Comparison of ENCODE assay signal across 23 cellular contexts in genomic region chr2:217497850-217498377, GRCh38.
A peak's percentile ranks its signal among the peaks of the same experiment; 100 is the strongest.
DNase-seq lines count a peak whose midpoint lies in the region; ATAC-seq, FAIRE-seq and TF ChIP-seq lines count a peak whose summit lies in the region.
"Had no signal": no experiment of that assay in that cellular context is flagged by ENCODE, and none has a peak within 500 bp of the region (broad histone marks: within the 10 kb centered on the region; RNA-seq: fewer than 3 reads in every experiment).

No MANE protein-coding gene starts in this region.

- H3K27me3 Mint-ChIP-seq in nephron progenitor cell (ENCODE audit: low read depth, poor library complexity), result peaks cover 4% of the 10 kb centered on the region
- H3K27me3 Mint-ChIP-seq: CD4-positive, alpha-beta T cell had no signal

- H3K4me3 ChIP-seq in HepG2 (replicated peaks in 1 of 3; ENCODE audit: insufficient read depth in 1 of 3, low read depth in 2 of 3, low read length in 3 of 3) (no peak overlapping the region), right lobe of liver (no peak overlapping the region), SK-N-MC (peak overlapping the region; percentile 48)

- no peaks in the 10 kb centered on the region; a peak in 1 of 5 replicates for H3K27me3 ChIP-seq in HepG2 (ENCODE audit: control insufficient read depth in 1 of 2, insufficient read depth in 2 of 2, low read length in 2 of 2)
- no peaks in the 10 kb centered on the region for H3K27me3 ChIP-seq in right lobe of liver
- H3K27me3 ChIP-seq: BE2C had no signal

- no peak overlapping the region for H3K9ac ChIP-seq in HepG2 (ENCODE audit: insufficient read depth, low read depth, low read length)
- H3K9ac ChIP-seq in SK-N-MC (ENCODE audit: insufficient read length), result peak overlapping the region; percentile 12
- H3K9ac ChIP-seq: KMS-11 had no signal

- TF ChIP-seq CTCF in HepG2 (CRISPR knock-in tag; IDR thresholded peaks at IDR 0.05), result no peak
- no peak for TF ChIP-seq CTCF in right lobe of liver (IDR thresholded peaks at IDR 0.05)
- TF ChIP-seq CTCF in nephron progenitor cell (IDR thresholded peaks at IDR 0.05), result no peak

- no peaks in the 10 kb centered on the region for H4K20me1 ChIP-seq in HepG2 (ENCODE audit: insufficient read depth, low read length)

- no TSS peak for BruUV-seq in HepG2 (replicated peaks; lab: Mats Ljungman, UMichigan)

- TF ChIP-seq RAD21 in HepG2 (CRISPR knock-in tag; IDR thresholded peaks at IDR 0.05), result no peak

- peaks cover 19% of the 10 kb centered on the region for H3K4me1 Mint-ChIP-seq in nephron progenitor cell

- no peaks in the 10 kb centered on the region for H3K79me2 ChIP-seq in HepG2 (ENCODE audit: insufficient read depth, low read length)

- 0% methylated on average over 3 of the region's 3 CpGs for WGBS in HepG2 (ENCODE audit: low lambda C conversion rate)
- WGBS in right lobe of liver (ENCODE audit: insufficient coverage, low coverage, low lambda C conversion rate, missing lambda C conversion rate), result 8% methylated on average over 1 of the region's 3 CpGs

- CTCF ChIA-PET in HepG2 (lab: Yijun Ruan, JAX; ENCODE audit: low intra/inter-chr PET ratio, low total read pairs), result no interaction called here

- H3K36me3 Mint-ChIP-seq in nephron progenitor cell (ENCODE audit: low read depth), result peaks cover 5% of the 10 kb centered on the region

- TF ChIP-seq EP300 in HepG2 (IDR thresholded peaks at IDR 0.05; ENCODE audit: low read depth in 2 of 2, low read length in 2 of 2) (no peak), HepG2 (CRISPR knock-in tag; IDR thresholded peaks at IDR 0.05; ENCODE audit: borderline replicate concordance) (no peak)

- H3K9me3 Mint-ChIP-seq in nephron progenitor cell, result peaks cover 6% of the 10 kb centered on the region
- H3K9me3 Mint-ChIP-seq: CD4-positive, alpha-beta T cell had no signal

- H3K4me2 ChIP-seq in HepG2 (ENCODE audit: low read depth, low read length), result no peak overlapping the region
- H3K4me2 ChIP-seq: KMS-11 had no signal

- H3K9me3 ChIP-seq in HepG2 (ENCODE audit: low read length) (no peaks in the 10 kb centered on the region), right lobe of liver (no peaks in the 10 kb centered on the region), SK-N-MC (ENCODE audit: low read depth, low read length) (no peaks in the 10 kb centered on the region)
- H3K9me3 ChIP-seq: BE2C, Caco-2 had no signal

- FAIRE-seq in HepG2 (lab: Jason Lieb, UNC), result no peak
- FAIRE-seq: GM12892, GM19239, HTR-8/SVneo had no signal

- in situ Hi-C loops in HepG2 (cut with HindIII; ENCODE audit: extremely low pct_ligation_motif_present, low pct_unique_long_range_greater_than_20kb), result no loop called here

- no peak for DNase-seq in HepG2 (ENCODE audit: low spot score)
- no peak for DNase-seq in right lobe of liver
- DNase-seq in SK-N-MC (ENCODE audit: low read depth, low spot score), result peak; percentile 85
- DNase-seq in nephron progenitor cell, result no peak
- DNase-seq in NCI-H82 (lab: John Stamatoyannopoulos, UW), result no peak
- DNase-seq in putamen (ENCODE audit: low spot score), result no peak
- DNase-seq: BE2C; Caco-2; CD4-positive, alpha-beta T cell; DMS153; DMS79; GDM1; GOT3; H7; HFFc6 had no signal

- H3K36me3 ChIP-seq in HepG2 (replicated peaks in 1 of 2; ENCODE audit: control insufficient read depth in 1 of 2, insufficient read depth in 2 of 2, low read length in 2 of 2) (no peaks in the 10 kb centered on the region), right lobe of liver (no peaks in the 10 kb centered on the region), SK-N-MC (ENCODE audit: insufficient read depth, low read length) (no peaks in the 10 kb centered on the region)
- H3K36me3 ChIP-seq: BE2C had no signal

- TF ChIP-seq POLR2A in HepG2 (IDR thresholded peaks at IDR 0.05; ENCODE audit: insufficient read depth in 1 of 2, low read depth in 2 of 2, low read length in 2 of 2), result no peak
- TF ChIP-seq POLR2A in right lobe of liver (IDR thresholded peaks at IDR 0.05), result no peak

- POLR2A ChIA-PET in HepG2 (lab: Yijun Ruan, JAX), result no interaction called here

- no peak overlapping the region for H3K4me3 Mint-ChIP-seq in nephron progenitor cell
- H3K4me3 Mint-ChIP-seq: CD4-positive, alpha-beta T cell had no signal

- H3K4me1 ChIP-seq in HepG2 (ENCODE audit: insufficient read depth, low read length), result no peaks in the 10 kb centered on the region
- no peaks in the 10 kb centered on the region for H3K4me1 ChIP-seq in right lobe of liver
- H3K4me1 ChIP-seq: BE2C had no signal

- peak overlapping the region; percentile 12 for H3K27ac Mint-ChIP-seq in nephron progenitor cell
- H3K27ac Mint-ChIP-seq: CD4-positive, alpha-beta T cell; HFFc6 had no signal

- intact Hi-C loops in HepG2 (cut with micrococcal nuclease; ENCODE audit: unreplicated experiment) (no loop called here), right lobe of liver (cut with DNase I) (no loop called here)

- no peak overlapping the region for H2AFZ ChIP-seq in HepG2 (ENCODE audit: low read length)

- ATAC-seq in HepG2, result no peak
- no peak for ATAC-seq in right lobe of liver
- ATAC-seq in GM18502 (IDR thresholded peaks at IDR 0.05; ENCODE audit: poor library complexity, unreplicated experiment), result no peak
- ATAC-seq: HCT116 had no signal

- no peak overlapping the region for H3K27ac ChIP-seq in HepG2 (ENCODE audit: extremely low read length, insufficient read depth, low read length)
- H3K27ac ChIP-seq in right lobe of liver, result no peak overlapping the region
- peak overlapping the region; percentile 93 for H3K27ac ChIP-seq in SK-N-MC
- H3K27ac ChIP-seq: 22Rv1, C4-2B, KMS-11 had no signal

TF ChIP-seq in HepG2, 621 proteins besides CTCF, POLR2A, EP300 and RAD21:
- TF ChIP-seq MAFK (conservative IDR thresholded peaks at IDR 0.05 in 1 of 2, IDR thresholded peaks at IDR 0.05 in 1 of 2; ENCODE audit: low read length in 2 of 2), result peak; percentile 88 to 90
- no peak for TF ChIP-seq RBFOX2 (IDR thresholded peaks at IDR 0.05; ENCODE audit: low read depth, low read length)
- TF ChIP-seq MAFF (IDR thresholded peaks at IDR 0.05; ENCODE audit: low read depth, low read length), result peak; percentile 83
